1 cellular context compared by ENCODE assay signal in genomic region chr10:30189254-30189583, GRCh38.
TF ChIP-seq lines count a peak whose summit lies in the region.

No MANE protein-coding gene starts in this region.

TF ChIP-seq in HepG2, 621 proteins besides CTCF, POLR2A, EP300 and RAD21 (continued from another document):
- TF ChIP-seq ARID5B (CRISPR knock-in tag; IDR thresholded peaks at IDR 0.05) (no peak), HOXA3 (CRISPR knock-in tag; IDR thresholded peaks at IDR 0.05) (no peak)
